Comparison of ENCODE assay signal across 23 cellular contexts in genomic region chr10:33795529-33795928, GRCh38.
"Had no signal": no experiment of that assay in that cellular context is flagged by ENCODE, and none has a peak within 500 bp of the region (broad histone marks: within the 10 kb centered on the region; RNA-seq: fewer than 3 reads in every experiment).

No MANE protein-coding gene starts in this region.

- H3K79me2 ChIP-seq: hepatocyte had no signal

- H3K27me3 ChIP-seq: hepatocyte, left lung, ovary, right atrium auricular region, right lobe of liver, stomach, testis, thyroid gland, transverse colon, upper lobe of left lung, vagina had no signal

- H3K4me1 ChIP-seq: left lung, lower lobe of right lung, thyroid gland, upper lobe of left lung had no signal

- H3K4me2 ChIP-seq: hepatocyte, smooth muscle cell had no signal

- H3K27ac ChIP-seq: hepatocyte, left lung, lower lobe of right lung, ovary, right atrium auricular region, right lobe of liver, stomach, testis, thyroid gland, transverse colon, upper lobe of left lung, vagina had no signal

- H3K27me3 Mint-ChIP-seq: naive thymus-derived CD8-positive, alpha-beta T cell; progenitor cell of endocrine pancreas had no signal

- H3K36me3 ChIP-seq: left lung, lower lobe of right lung, ovary, right atrium auricular region, right lobe of liver, stomach, thyroid gland, transverse colon, upper lobe of left lung, vagina had no signal

- H3K9me3 ChIP-seq: left lung, lower lobe of right lung, ovary, right atrium auricular region, right lobe of liver, stomach, testis, thyroid gland, transverse colon, upper lobe of left lung, vagina had no signal

- H3K4me3 ChIP-seq: hepatocyte, left lung, lower lobe of right lung, ovary, right atrium auricular region, right lobe of liver, smooth muscle cell, stomach, testis, thyroid gland, transverse colon, upper lobe of left lung, vagina had no signal

- H3K4me3 Mint-ChIP-seq: stimulated activated naive B cell treated with anti-CD40 and anti-IgM and Interleukin-4, amounts not matched to agents 10 μg/mL and 1 μg/mL and 100 μg/mL, for 72 hours had no signal

- ATAC-seq: left colon; left lung; lower lobe of right lung; naive thymus-derived CD8-positive, alpha-beta T cell; right lobe of liver; stimulated activated naive B cell treated with anti-CD40 and anti-IgM and Interleukin-4, amounts not matched to agents 10 μg/mL and 1 μg/mL and 100 μg/mL, for 72 hours; stimulated activated naive CD8-positive, alpha-beta T cell treated with anti-CD3 and anti-CD28 coated beads, Interleukin-15, Interleukin-2, amounts not matched to agents 100 U/mL and 50 U/mL, for 24 hours had no signal

- H3K27ac Mint-ChIP-seq: naive thymus-derived CD8-positive, alpha-beta T cell; progenitor cell of endocrine pancreas; stimulated activated naive B cell treated with anti-CD40 and anti-IgM and Interleukin-4, amounts not matched to agents 10 μg/mL and 1 μg/mL and 100 μg/mL, for 72 hours had no signal

- H3K36me3 Mint-ChIP-seq: naive thymus-derived CD8-positive, alpha-beta T cell; stimulated activated naive B cell treated with anti-CD40 and anti-IgM and Interleukin-4, amounts not matched to agents 10 μg/mL and 1 μg/mL and 100 μg/mL, for 72 hours had no signal

- H2AFZ ChIP-seq: hepatocyte had no signal

- DNase-seq: kidney; left colon; left lung; lower lobe of right lung; mammary epithelial cell; mesenchymal stem cell; ovary; right lobe of liver; stimulated activated CD4-positive, alpha-beta T cell treated with anti-CD3 and anti-CD28 coated beads, Interleukin-1b, Interleukin-23, amount 100 ng/mL, for 48 hours; stimulated activated CD4-positive, alpha-beta T cell treated with anti-CD3 and anti-CD28 coated beads, Interleukin-2, amount 100 ng/mL, for 48 hours; stimulated activated naive B cell treated with anti-CD40 and anti-IgM and Interleukin-4, amounts not matched to agents 10 μg/mL and 1 μg/mL and 100 μg/mL, for 72 hours; stimulated activated naive CD8-positive, alpha-beta T cell treated with anti-CD3 and anti-CD28 coated beads, Interleukin-15, Interleukin-2, amounts not matched to agents 100 U/mL and 50 U/mL, for 24 hours; stomach; testis; thyroid gland; transverse colon; upper lobe of left lung had no signal
